ENCODE assay signal across 17 cellular contexts in the genomic region with DNA sequence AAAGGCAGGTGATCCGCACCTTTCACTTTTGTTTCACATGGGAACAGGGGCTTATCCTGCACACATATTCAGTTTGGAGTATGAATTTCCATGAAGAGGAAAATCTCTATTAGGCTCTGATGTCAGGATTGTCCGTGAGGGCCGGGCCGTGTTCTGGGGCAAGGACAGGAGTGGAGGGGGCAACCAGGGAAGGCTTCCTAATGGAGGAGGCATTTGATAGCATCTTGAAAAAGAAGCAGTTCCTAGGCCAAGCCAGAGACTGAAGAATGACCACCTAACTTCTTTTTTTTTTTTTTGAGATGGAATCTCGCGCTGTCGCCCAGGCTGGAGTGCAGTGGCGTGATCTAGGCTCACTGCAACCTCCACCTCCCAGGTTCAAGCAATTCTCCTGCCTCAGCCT.
"Had no signal": no experiment of that assay in that cellular context is flagged by ENCODE, and none has a peak within 500 bp of the region (broad histone marks: within the 10 kb centered on the region; RNA-seq: fewer than 3 reads in every experiment).

No MANE protein-coding gene starts in this region.

- H2AFZ ChIP-seq: parathyroid adenoma had no signal

- H3K27me3 Mint-ChIP-seq: activated naive CD8-positive, alpha-beta T cell treated with anti-CD3 and anti-CD28 coated beads, Interleukin-2, amount 10 ng/mL, durations not matched to agents 7 days and 5 days; stimulated activated memory B cell treated with anti-CD40 and anti-IgM and Interleukin-4, amounts not matched to agents 10 μg/mL and 1 μg/mL and 100 μg/mL, for 72 hours had no signal

- H3K27ac Mint-ChIP-seq: activated CD8-positive, alpha-beta T cell treated with anti-CD3 and anti-CD28 coated beads, Interleukin-2, amount 10 ng/mL, durations not matched to agents 7 days and 5 days; activated naive CD8-positive, alpha-beta T cell treated with anti-CD3 and anti-CD28 coated beads, Interleukin-2, amount 10 ng/mL, durations not matched to agents 7 days and 5 days; effector memory CD8-positive, alpha-beta T cell; naive B cell had no signal

- H3K4me3 Mint-ChIP-seq: activated CD8-positive, alpha-beta T cell treated with anti-CD3 and anti-CD28 coated beads, Interleukin-2, amount 10 ng/mL, durations not matched to agents 7 days and 5 days; activated naive CD8-positive, alpha-beta T cell treated with anti-CD3 and anti-CD28 coated beads, Interleukin-2, amount 10 ng/mL, durations not matched to agents 7 days and 5 days; effector memory CD8-positive, alpha-beta T cell; stimulated activated memory B cell treated with anti-CD40 and anti-IgM and Interleukin-4, amounts not matched to agents 10 μg/mL and 1 μg/mL and 100 μg/mL, for 72 hours; WTC11 had no signal

- H3K36me3 Mint-ChIP-seq: activated naive CD8-positive, alpha-beta T cell treated with anti-CD3 and anti-CD28 coated beads, Interleukin-2, amount 10 ng/mL, durations not matched to agents 7 days and 5 days; naive B cell; WTC11 had no signal

- H3K4me1 ChIP-seq: parathyroid adenoma had no signal

- H3K27ac ChIP-seq: parathyroid adenoma had no signal

- H3K4me3 ChIP-seq: thyroid gland had no signal

- H3K27me3 ChIP-seq: brain microvascular endothelial cell, thyroid gland had no signal

- H3K9me3 Mint-ChIP-seq: activated naive CD8-positive, alpha-beta T cell treated with anti-CD3 and anti-CD28 coated beads, Interleukin-2, amount 10 ng/mL, durations not matched to agents 7 days and 5 days; effector memory CD8-positive, alpha-beta T cell; naive B cell; stimulated activated memory B cell treated with anti-CD40 and anti-IgM and Interleukin-4, amounts not matched to agents 10 μg/mL and 1 μg/mL and 100 μg/mL, for 72 hours; WTC11 had no signal

- H3K9ac ChIP-seq: parathyroid adenoma had no signal

- ATAC-seq: activated CD8-positive, alpha-beta T cell treated with anti-CD3 and anti-CD28 coated beads, Interleukin-2, amount 10 ng/mL, durations not matched to agents 7 days and 5 days; effector memory CD8-positive, alpha-beta T cell; stimulated activated memory B cell treated with anti-CD40 and anti-IgM and Interleukin-4, amounts not matched to agents 10 μg/mL and 1 μg/mL and 100 μg/mL, for 72 hours; WTC11 had no signal

- DNase-seq: activated CD4-positive, alpha-beta T cell treated with anti-CD3 and anti-CD28 coated beads for 4 hours; activated CD8-positive, alpha-beta memory T cell treated with anti-CD3 and anti-CD28 coated beads, Interleukin-2, amount 50 U/mL, for 4 hours; activated CD8-positive, alpha-beta T cell treated with anti-CD3 and anti-CD28 coated beads, Interleukin-2, amount 10 ng/mL, durations not matched to agents 7 days and 5 days; activated naive CD4-positive, alpha-beta T cell; activated naive CD8-positive, alpha-beta T cell treated with anti-CD3 and anti-CD28 coated beads, Interleukin-2, amount 10 ng/mL, durations not matched to agents 7 days and 5 days; anterior cingulate cortex; brain microvascular endothelial cell; effector memory CD8-positive, alpha-beta T cell; foreskin melanocyte; mammary epithelial cell; naive B cell; stimulated activated CD4-positive, alpha-beta T cell treated with anti-CD3 and anti-CD28 coated beads, Interleukin-2, amount 100 ng/mL, for 48 hours; T-helper 2 cell; thyroid gland had no signal

- H3K36me3 ChIP-seq: brain microvascular endothelial cell, thyroid gland had no signal

- H3K9me3 ChIP-seq: thyroid gland had no signal
